In the genomic region with DNA sequence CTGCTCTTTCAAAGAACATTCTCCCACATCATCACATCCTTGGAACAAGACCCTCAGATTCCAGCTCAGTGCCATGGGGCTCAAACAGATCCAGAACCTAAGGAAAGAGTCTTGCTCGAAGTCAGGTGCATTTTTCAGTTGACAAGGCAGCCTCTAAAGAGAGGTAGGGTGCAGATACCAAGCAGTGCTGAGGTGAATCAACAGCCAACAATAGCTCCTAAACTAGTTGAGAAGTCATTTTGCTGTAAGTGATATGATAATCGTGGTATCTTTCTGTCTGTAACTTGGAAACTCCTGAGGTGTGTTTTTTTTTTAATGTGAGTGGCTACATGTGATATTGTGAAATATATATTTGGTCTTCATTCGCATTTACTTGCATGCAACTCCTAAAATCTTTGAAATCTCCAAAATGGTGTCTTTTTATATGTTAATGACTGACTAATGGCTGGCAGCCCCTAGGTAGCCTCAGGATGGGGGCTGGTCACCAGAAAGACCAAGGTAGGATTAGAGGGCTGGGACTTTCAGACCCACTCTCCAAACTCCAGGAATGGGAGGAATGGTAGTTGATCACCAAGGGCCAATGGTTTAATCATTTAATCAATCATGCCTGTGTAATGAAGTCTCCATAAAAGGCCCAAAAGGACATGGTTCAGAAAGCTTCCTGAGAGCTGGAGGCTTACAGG, we compare ENCODE assay signal across 1 cellular context.
TF ChIP-seq lines count a peak whose summit lies in the region.

No MANE protein-coding gene starts in this region.

TF ChIP-seq in GM23338, 12 proteins besides CTCF, POLR2A, EP300 and RAD21:
- TF ChIP-seq STAT1 (IDR thresholded peaks at IDR 0.05; ENCODE audit: unreplicated experiment): no peak
- no peak for TF ChIP-seq ZNF114 (CRISPR knock-in tag; IDR thresholded peaks at IDR 0.05)
- TF ChIP-seq JUNB (IDR thresholded peaks at IDR 0.05; ENCODE audit: unreplicated experiment): no peak
- TF ChIP-seq, protein P1, sequence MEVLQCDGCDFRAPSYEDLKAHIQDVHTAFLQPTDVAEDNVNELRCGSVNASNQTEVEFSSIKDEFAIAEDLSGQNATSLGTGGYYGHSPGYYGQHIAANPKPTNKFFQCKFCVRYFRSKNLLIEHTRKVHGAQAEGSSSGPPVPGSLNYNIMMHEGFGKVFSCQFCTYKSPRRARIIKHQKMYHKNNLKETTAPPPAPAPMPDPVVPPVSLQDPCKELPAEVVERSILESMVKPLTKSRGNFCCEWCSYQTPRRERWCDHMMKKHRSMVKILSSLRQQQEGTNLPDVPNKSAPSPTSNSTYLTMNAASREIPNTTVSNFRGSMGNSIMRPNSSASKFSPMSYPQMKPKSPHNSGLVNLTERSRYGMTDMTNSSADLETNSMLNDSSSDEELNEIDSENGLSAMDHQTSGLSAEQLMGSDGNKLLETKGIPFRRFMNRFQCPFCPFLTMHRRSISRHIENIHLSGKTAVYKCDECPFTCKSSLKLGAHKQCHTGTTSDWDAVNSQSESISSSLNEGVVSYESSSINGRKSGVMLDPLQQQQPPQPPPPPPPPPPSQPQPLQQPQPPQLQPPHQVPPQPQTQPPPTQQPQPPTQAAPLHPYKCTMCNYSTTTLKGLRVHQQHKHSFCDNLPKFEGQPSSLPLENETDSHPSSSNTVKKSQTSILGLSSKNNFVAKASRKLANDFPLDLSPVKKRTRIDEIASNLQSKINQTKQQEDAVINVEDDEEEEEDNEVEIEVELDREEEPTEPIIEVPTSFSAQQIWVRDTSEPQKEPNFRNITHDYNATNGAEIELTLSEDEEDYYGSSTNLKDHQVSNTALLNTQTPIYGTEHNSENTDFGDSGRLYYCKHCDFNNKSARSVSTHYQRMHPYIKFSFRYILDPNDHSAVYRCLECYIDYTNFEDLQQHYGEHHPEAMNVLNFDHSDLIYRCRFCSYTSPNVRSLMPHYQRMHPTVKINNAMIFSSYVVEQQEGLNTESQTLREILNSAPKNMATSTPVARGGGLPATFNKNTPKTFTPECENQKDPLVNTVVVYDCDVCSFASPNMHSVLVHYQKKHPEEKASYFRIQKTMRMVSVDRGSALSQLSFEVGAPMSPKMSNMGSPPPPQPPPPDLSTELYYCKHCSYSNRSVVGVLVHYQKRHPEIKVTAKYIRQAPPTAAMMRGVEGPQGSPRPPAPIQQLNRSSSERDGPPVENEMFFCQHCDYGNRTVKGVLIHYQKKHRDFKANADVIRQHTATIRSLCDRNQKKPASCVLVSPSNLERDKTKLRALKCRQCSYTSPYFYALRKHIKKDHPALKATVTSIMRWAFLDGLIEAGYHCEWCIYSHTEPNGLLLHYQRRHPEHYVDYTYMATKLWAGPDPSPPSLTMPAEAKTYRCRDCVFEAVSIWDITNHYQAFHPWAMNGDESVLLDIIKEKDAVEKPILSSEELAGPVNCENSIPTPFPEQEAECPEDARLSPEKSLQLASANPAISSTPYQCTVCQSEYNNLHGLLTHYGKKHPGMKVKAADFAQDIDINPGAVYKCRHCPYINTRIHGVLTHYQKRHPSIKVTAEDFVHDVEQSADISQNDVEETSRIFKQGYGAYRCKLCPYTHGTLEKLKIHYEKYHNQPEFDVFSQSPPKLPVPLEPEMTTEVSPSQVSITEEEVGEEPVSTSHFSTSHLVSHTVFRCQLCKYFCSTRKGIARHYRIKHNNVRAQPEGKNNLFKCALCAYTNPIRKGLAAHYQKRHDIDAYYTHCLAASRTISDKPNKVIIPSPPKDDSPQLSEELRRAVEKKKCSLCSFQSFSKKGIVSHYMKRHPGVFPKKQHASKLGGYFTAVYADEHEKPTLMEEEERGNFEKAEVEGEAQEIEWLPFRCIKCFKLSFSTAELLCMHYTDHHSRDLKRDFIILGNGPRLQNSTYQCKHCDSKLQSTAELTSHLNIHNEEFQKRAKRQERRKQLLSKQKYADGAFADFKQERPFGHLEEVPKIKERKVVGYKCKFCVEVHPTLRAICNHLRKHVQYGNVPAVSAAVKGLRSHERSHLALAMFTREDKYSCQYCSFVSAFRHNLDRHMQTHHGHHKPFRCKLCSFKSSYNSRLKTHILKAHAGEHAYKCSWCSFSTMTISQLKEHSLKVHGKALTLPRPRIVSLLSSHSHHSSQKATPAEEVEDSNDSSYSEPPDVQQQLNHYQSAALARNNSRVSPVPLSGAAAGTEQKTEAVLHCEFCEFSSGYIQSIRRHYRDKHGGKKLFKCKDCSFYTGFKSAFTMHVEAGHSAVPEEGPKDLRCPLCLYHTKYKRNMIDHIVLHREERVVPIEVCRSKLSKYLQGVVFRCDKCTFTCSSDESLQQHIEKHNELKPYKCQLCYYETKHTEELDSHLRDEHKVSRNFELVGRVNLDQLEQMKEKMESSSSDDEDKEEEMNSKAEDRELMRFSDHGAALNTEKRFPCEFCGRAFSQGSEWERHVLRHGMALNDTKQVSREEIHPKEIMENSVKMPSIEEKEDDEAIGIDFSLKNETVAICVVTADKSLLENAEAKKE (CRISPR knock-in tag; IDR thresholded peaks at IDR 0.05): peak; percentile 85
TF ChIP-seq in GM23338: peak in this region for 1.
